In genomic region chr10:71357792-71358265, GRCh38 we compare ENCODE assay signal across 1 cellular context.
TF ChIP-seq lines count a peak whose summit lies in the region.

No MANE protein-coding gene starts in this region.

TF ChIP-seq in IMR-90, 13 proteins besides CTCF, POLR2A, EP300 and RAD21:
- TF ChIP-seq FOS (IDR thresholded peaks at IDR 0.05; ENCODE audit: low read depth, low read length) (0 out of 2 replicates have a peak, but pooled peaks have one; percentile 2), BHLHE40 (IDR thresholded peaks at IDR 0.05; ENCODE audit: low read depth, low read length) (no peak), RFX5 (IDR thresholded peaks at IDR 0.05; ENCODE audit: low read depth, low read length) (no peak)
